ENCODE assay signal across 10 cellular contexts in the genomic region with DNA sequence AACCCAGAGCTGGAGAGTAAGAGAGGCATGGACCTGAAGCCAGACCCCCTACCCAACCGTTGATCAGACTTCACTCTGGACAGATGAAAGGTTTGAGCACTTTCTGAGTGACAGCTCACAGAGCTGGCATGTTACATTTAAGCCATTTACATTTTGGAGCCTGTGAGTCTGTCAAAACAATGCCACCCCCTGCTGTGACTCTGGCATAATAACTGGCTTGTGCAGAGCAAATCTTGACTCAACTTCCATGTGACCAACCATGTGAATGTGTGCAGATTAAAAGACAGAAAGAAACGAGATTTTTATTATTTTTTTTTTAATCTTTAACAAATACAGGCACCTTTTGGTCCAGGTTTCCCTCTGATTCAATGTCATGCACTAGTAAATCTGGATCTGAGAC. TPM values are rescaled to one million over a fixed set of nuclear protein-coding genes. Genes with fewer than 3 reads are reported as not detected.
DNase-seq lines count a peak whose midpoint lies in the region; ATAC-seq, FAIRE-seq and TF ChIP-seq lines count a peak whose summit lies in the region.
"Had no signal": no experiment of that assay in that cellular context is flagged by ENCODE, and none has a peak within 500 bp of the region (broad histone marks: within the 10 kb centered on the region; RNA-seq: fewer than 3 reads in every experiment).

No MANE protein-coding gene starts in this region.

- no peak overlapping the region for H2AFZ ChIP-seq in PC-3 (ENCODE audit: low read length)
- no peak overlapping the region for H2AFZ ChIP-seq in mesenchymal stem cell (ENCODE audit: low read depth, low read length)

- H3K4me3 ChIP-seq in PC-3 (ENCODE audit: low read length): no peak overlapping the region
- H3K4me3 ChIP-seq in mesenchymal stem cell (ENCODE audit: insufficient read depth in 1 of 2, low read depth in 1 of 2, low read length in 2 of 2): peak overlapping the region in 1 of 2 experiments; percentile 21

- FAIRE-seq in GM12891 (lab: Jason Lieb, UNC): no peak
- FAIRE-seq: D721Med had no signal

- TF ChIP-seq CTCF in PC-3 (conservative IDR thresholded peaks at IDR 0.05; ENCODE audit: low read depth, low read length): no peak

- no TSS peak for BruUV-seq in PC-3 (replicated peaks; lab: Mats Ljungman, UMichigan)

- H4K20me1 ChIP-seq in PC-3 (ENCODE audit: low read length): no peaks in the 10 kb centered on the region

- no peak overlapping the region for H2BK15ac ChIP-seq in mesenchymal stem cell (ENCODE audit: low read depth, poor library complexity, severe bottlenecking)

- TF ChIP-seq POLR2A in GM12891 (IDR thresholded peaks at IDR 0.05; ENCODE audit: low read depth, low read length): no peak

- no peaks in the 10 kb centered on the region for H3F3A ChIP-seq in PC-3 (ENCODE audit: low read length, unreplicated experiment)

- no peak overlapping the region for H2BK5ac ChIP-seq in mesenchymal stem cell (ENCODE audit: low read depth, low read length, poor library complexity, severe bottlenecking)

- H3K27ac ChIP-seq in PC-3 (ENCODE audit: low read length) (no peak overlapping the region), mesenchymal stem cell (ENCODE audit: low read length, poor library complexity, severe bottlenecking) (no peak overlapping the region)

- intact Hi-C loops in PC-3 (cut with micrococcal nuclease): no loop called here

- H4K91ac ChIP-seq in mesenchymal stem cell (ENCODE audit: low read length): no peak overlapping the region

- H3K36me3 ChIP-seq in PC-3 (ENCODE audit: low read depth, low read length) (no peaks in the 10 kb centered on the region), mesenchymal stem cell (ENCODE audit: control insufficient read depth in 1 of 2, insufficient read depth in 2 of 2, low read depth in 1 of 2, low read length in 2 of 2) (no peaks in the 10 kb centered on the region)

- H3K79me2 ChIP-seq in PC-3 (ENCODE audit: low read length): no peaks in the 10 kb centered on the region

- no peak overlapping the region for H3K4ac ChIP-seq in mesenchymal stem cell (ENCODE audit: low read depth in 1 of 2, low read length in 2 of 2)

- no peaks in the 10 kb centered on the region for H3K9me2 ChIP-seq in PC-3 (replicated peaks; ENCODE audit: low read length)

- H3K14ac ChIP-seq in mesenchymal stem cell (ENCODE audit: low read length in 2 of 2): no peak overlapping the region

- CTCF ChIA-PET in PC-3 (lab: Charles Lee): no interaction called here

- H3K23ac ChIP-seq in mesenchymal stem cell (ENCODE audit: low read length in 2 of 2): no peak overlapping the region

- DNase-seq in COR-L47 (lab: John Stamatoyannopoulos, UW) (peak; percentile 94), HT1080 (ENCODE audit: low read depth) (peak; percentile 69), PC-3 (no peak), iris pigment epithelial cell (ENCODE audit: low read depth) (peak; percentile 47), GM12891 (ENCODE audit: insufficient read length, low spot score) (no peak), NCI-H187 treated with DMSO at 0.1 percent for 48 hours (lab: John Stamatoyannopoulos, UW) (no peak), mesenchymal stem cell (no peak)
- DNase-seq: activated gamma-delta T cell had no signal

- H2BK12ac ChIP-seq in mesenchymal stem cell (ENCODE audit: low read length in 2 of 2): no peak overlapping the region

- H3K4me2 ChIP-seq in PC-3 (ENCODE audit: low read length) (no peak overlapping the region), mesenchymal stem cell (ENCODE audit: low read length, poor library complexity, severe bottlenecking) (no peak overlapping the region)

- no peak overlapping the region for H2AK5ac ChIP-seq in mesenchymal stem cell (ENCODE audit: low read length, severe bottlenecking)

- H3K9me3 ChIP-seq in PC-3 (ENCODE audit: low read length) (no peaks in the 10 kb centered on the region), mesenchymal stem cell (ENCODE audit: control insufficient read depth, low read length) (no peaks in the 10 kb centered on the region)

- 4% methylated on average over 1 of the region's 2 CpGs for WGBS in mesenchymal stem cell

- H3K4me1 ChIP-seq in PC-3 (ENCODE audit: insufficient read depth, low read length): no peaks in the 10 kb centered on the region
- no peaks in the 10 kb centered on the region for H3K4me1 ChIP-seq in mesenchymal stem cell (ENCODE audit: control insufficient read depth, insufficient read depth, low read depth, low read length)

- no peak overlapping the region for H2BK120ac ChIP-seq in mesenchymal stem cell (ENCODE audit: low read depth, low read length)

- H4K8ac ChIP-seq in mesenchymal stem cell (ENCODE audit: low read length): no peak overlapping the region

- H3K9ac ChIP-seq in PC-3 (ENCODE audit: low read length): no peak overlapping the region
- H3K9ac ChIP-seq in mesenchymal stem cell (ENCODE audit: low read length): no peak overlapping the region

- ATAC-seq in PC-3 (peak; percentile 24; the same call in 1 of the 2 replicates), GM18907 (IDR thresholded peaks at IDR 0.05; ENCODE audit: unreplicated experiment) (no peak)

- no peaks in the 10 kb centered on the region for H3K27me3 ChIP-seq in PC-3 (ENCODE audit: low read length)
- peaks cover 6 to 36% of the 10 kb centered on the region in 2 experiments for H3K27me3 ChIP-seq in mesenchymal stem cell (ENCODE audit: control insufficient read depth in 1 of 2, insufficient read depth in 1 of 2, low read length in 2 of 2)

- H3K18ac ChIP-seq in mesenchymal stem cell (ENCODE audit: low read depth in 1 of 2, low read length in 2 of 2): no peak overlapping the region

- POLR2A ChIA-PET in PC-3 (lab: Charles Lee; ENCODE audit: unreplicated experiment): no interaction called here

- no peaks in the 10 kb centered on the region for H3K79me1 ChIP-seq in mesenchymal stem cell (replicated peaks; ENCODE audit: low read length, poor library complexity, severe bottlenecking)

TF ChIP-seq in GM12891, 5 proteins besides CTCF, POLR2A, EP300 and RAD21:
- no peak for TF ChIP-seq TAF1 (IDR thresholded peaks at IDR 0.05; ENCODE audit: low read depth, low read length)
- TF ChIP-seq PAX5 (IDR thresholded peaks at IDR 0.05; ENCODE audit: insufficient read depth, low read length, severe bottlenecking): no peak
- no peak for TF ChIP-seq POLR2AphosphoS5 (IDR thresholded peaks at IDR 0.05; ENCODE audit: low read depth, low read length)
- no peak for TF ChIP-seq SPI1 (IDR thresholded peaks at IDR 0.05; ENCODE audit: low read depth, low read length)
- TF ChIP-seq POU2F2 (IDR thresholded peaks at IDR 0.05; ENCODE audit: low read depth, low read length): no peak

RNA-seq across cellular contexts. Expression of gene MFAP3, which starts 48.5 kb away (rescaled TPM):
- 40.6 and 52.3 TPM in 2 replicates for total RNA-seq in HT1080 (2014; rRNA removed; shearing (Covaris generic))
- polyA plus RNA-seq in HT1080 (2015; cell fraction: cytosol; rRNA removed): 31.8 and 39.1 TPM in 2 replicates
- polyA plus RNA-seq in HT1080 (2015; cell fraction: nucleus; rRNA removed): 57.0 and 67.1 TPM in 2 replicates
- 17.7 and 21.1 TPM in 2 replicates for total RNA-seq in PC-3 (2014; rRNA removed)
- 6.6 TPM for polyA plus RNA-seq in GM12891 (2012; ENCODE audit: low read depth, missing spikeins)
- polyA plus RNA-seq in mesenchymal stem cell (2013, experiment 1 of 2): 26.3 TPM
- 26.3 TPM for polyA plus RNA-seq in mesenchymal stem cell (2013, experiment 2 of 2)

RNA-seq across cellular contexts. Expression of gene FAM114A2, which starts 48.5 kb away (rescaled TPM):
- total RNA-seq in HT1080 (2014; rRNA removed; shearing (Covaris generic)): 22.4 and 25.9 TPM in 2 replicates
- polyA plus RNA-seq in HT1080 (2015; cell fraction: cytosol; rRNA removed): 24.9 and 31.7 TPM in 2 replicates
- 25.8 and 28.5 TPM in 2 replicates for polyA plus RNA-seq in HT1080 (2015; cell fraction: nucleus; rRNA removed)
- total RNA-seq in PC-3 (2014; rRNA removed): 6.0 and 12.9 TPM in 2 replicates
- polyA plus RNA-seq in GM12891 (2012; ENCODE audit: low read depth, missing spikeins): 18.8 TPM
- polyA plus RNA-seq in mesenchymal stem cell (2013, experiment 1 of 2): 14.4 TPM
- polyA plus RNA-seq in mesenchymal stem cell (2013, experiment 2 of 2): 14.2 TPM

Comparison
In these comparisons a context has a peak if more than half of its experiments do, and no peak if none do; other contexts are left out.
1. DNase-seq: peak in COR-L47 (single experiment), HT1080 (single experiment) and iris pigment epithelial cell (single experiment); none in PC-3 (single experiment), GM12891 (single experiment), NCI-H187 treated with DMSO at 0.1 percent for 48 hours (single experiment) and mesenchymal stem cell (single experiment).